Comparison of ENCODE assay signal across 28 cellular contexts in the genomic region with DNA sequence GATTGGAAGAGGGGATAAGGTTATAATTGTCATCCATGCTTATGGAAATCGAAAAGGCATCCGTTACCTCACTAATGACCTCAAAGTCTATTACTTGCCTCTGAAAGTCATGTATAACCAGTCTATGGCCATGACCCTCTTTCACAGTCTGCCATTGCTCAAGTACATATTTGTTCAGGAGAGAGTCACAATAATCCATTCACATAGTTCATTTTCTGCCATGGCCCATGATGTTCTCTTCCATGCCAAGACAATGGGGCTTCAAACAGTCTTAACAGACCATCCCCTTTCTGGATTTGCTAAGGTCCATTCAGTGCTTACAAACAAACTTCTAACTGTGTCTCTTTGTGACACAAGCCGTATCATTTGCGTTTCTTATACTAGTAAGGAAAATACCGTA.
"Had no signal": no experiment of that assay in that cellular context is flagged by ENCODE, and none has a peak within 500 bp of the region (broad histone marks: within the 10 kb centered on the region; RNA-seq: fewer than 3 reads in every experiment).

No MANE protein-coding gene starts in this region.

- ATAC-seq: naive thymus-derived CD4-positive, alpha-beta T cell; natural killer cell; pancreas; psoas muscle; right cardiac atrium; sciatic nerve; upper lobe of right lung had no signal

- H3K4me1 ChIP-seq: psoas muscle had no signal

- FAIRE-seq: pancreas had no signal

- H3K9me3 Mint-ChIP-seq: natural killer cell had no signal

- H3K9me3 ChIP-seq: psoas muscle, suprapubic skin, testis, tibial artery, upper lobe of right lung, uterus had no signal

- H3K27ac ChIP-seq: neural progenitor cell, pancreas, psoas muscle, skin epidermis, spleen, suprapubic skin, testis, tibial artery, transverse colon, upper lobe of right lung, uterus had no signal

- H3K4me3 Mint-ChIP-seq: naive thymus-derived CD4-positive, alpha-beta T cell; natural killer cell; nephron; neural progenitor cell; stimulated activated memory B cell treated with anti-CD40 and anti-IgM and Interleukin-4, amounts not matched to agents 10 μg/mL and 1 μg/mL and 100 μg/mL, for 72 hours; stimulated activated naive CD8-positive, alpha-beta T cell treated with anti-CD3 and anti-CD28 coated beads, Interleukin-15, Interleukin-2, amounts not matched to agents 100 ng/mL and 50 ng/mL, for 24 hours; type B pancreatic cell had no signal

- H3K27me3 ChIP-seq: suprapubic skin, testis, tibial artery, transverse colon, upper lobe of right lung, uterus had no signal

- H2AFZ ChIP-seq: neural progenitor cell had no signal

- H3K27ac Mint-ChIP-seq: naive thymus-derived CD4-positive, alpha-beta T cell; natural killer cell; nephron; neural progenitor cell; stimulated activated memory B cell treated with anti-CD40 and anti-IgM and Interleukin-4, amounts not matched to agents 10 μg/mL and 1 μg/mL and 100 μg/mL, for 72 hours; stimulated activated naive CD8-positive, alpha-beta T cell treated with anti-CD3 and anti-CD28 coated beads, Interleukin-15, Interleukin-2, amounts not matched to agents 100 ng/mL and 50 ng/mL, for 24 hours; type B pancreatic cell had no signal

- H3K4me3 ChIP-seq: neural progenitor cell, pancreas, psoas muscle, skin epidermis, smooth muscle cell, spleen, suprapubic skin, testis, tibial artery, transverse colon, upper lobe of right lung, uterus had no signal

- H3K4me2 ChIP-seq: neural progenitor cell, smooth muscle cell had no signal

- H3K36me3 ChIP-seq: neural progenitor cell, pancreas, spleen, suprapubic skin, tibial artery, transverse colon, upper lobe of right lung, uterus had no signal

- DNase-seq: naive thymus-derived CD4-positive, alpha-beta T cell; natural killer cell; occipital lobe; pancreas; psoas muscle; right cardiac atrium; spleen; stimulated activated CD4-positive, alpha-beta T cell treated with anti-CD3 and anti-CD28 coated beads, Interleukin-12 subunit alpha, Interleukin-12 subunit beta, amount 100 ng/mL, for 4 hours; stimulated activated CD4-positive, alpha-beta T cell treated with anti-CD3 and anti-CD28 coated beads, Interleukin-1b, Interleukin-23, amount 100 ng/mL, for 48 hours; stimulated activated CD4-positive, alpha-beta T cell treated with anti-CD3 and anti-CD28 coated beads, Interleukin-4, amount 100 ng/mL, for 1 hour; stimulated activated CD4-positive, alpha-beta T cell treated with anti-CD3 and anti-CD28 coated beads, Interleukin-4, amount 100 ng/mL, for 4 hours; stimulated activated CD8-positive, alpha-beta memory T cell treated with anti-CD3 and anti-CD28 coated beads, Interleukin-4, amount 100 ng/mL, for 48 hours; stimulated activated naive CD4-positive, alpha-beta T cell; substantia nigra; testis; tibial artery; transverse colon; upper lobe of right lung; uterus had no signal

- H3K36me3 Mint-ChIP-seq: natural killer cell; stimulated activated memory B cell treated with anti-CD40 and anti-IgM and Interleukin-4, amounts not matched to agents 10 μg/mL and 1 μg/mL and 100 μg/mL, for 72 hours; type B pancreatic cell had no signal
